ENCODE assay signal across 22 cellular contexts in genomic region chr22:47458348-47458747, GRCh38.
DNase-seq lines count a peak whose midpoint lies in the region; TF ChIP-seq lines count a peak whose summit lies in the region.
"Had no signal": no experiment of that assay in that cellular context is flagged by ENCODE, and none has a peak within 500 bp of the region (broad histone marks: within the 10 kb centered on the region; RNA-seq: fewer than 3 reads in every experiment).

No MANE protein-coding gene starts in this region.

- H3K9me3 ChIP-seq in colonic mucosa (no peaks in the 10 kb centered on the region), iPS-18c (ENCODE audit: control insufficient read depth, insufficient read depth, low read length) (peaks cover 49% of the 10 kb centered on the region)
- H3K9me3 ChIP-seq: BE2C had no signal

- H3K4me3 ChIP-seq in colonic mucosa (no peak overlapping the region), iPS-18c (ENCODE audit: insufficient read depth, low read depth, low read length) (peak overlapping the region; percentile 20; the same call in 1 of the 2 replicates)
- H3K4me3 ChIP-seq: BLaER1 had no signal

- DNase-seq in colonic mucosa (peak; percentile 10), mesenteric fat pad (ENCODE audit: low spot score) (peak; percentile 77), cerebellar cortex (ENCODE audit: low spot score) (no peak), KG1 (lab: John Stamatoyannopoulos, UW) (no peak), G401 (ENCODE audit: low spot score) (no peak)
- DNase-seq: 8988T; ACHN; BE2C; C1 segment of cervical spinal cord; CD4-positive, alpha-beta memory T cell; CD4-positive, CD25-positive, alpha-beta regulatory T cell; CD8-positive, alpha-beta memory T cell; COR-L47; DMS 273 treated with DMSO at 0.1 percent for 48 hours; DMS153; DMS53; DMS79; DND-41; EL; GF-D8 had no signal

- H3K4me1 ChIP-seq in colonic mucosa, result no peaks in the 10 kb centered on the region
- H3K4me1 ChIP-seq: BE2C, BLaER1 had no signal

- H3K27ac ChIP-seq in colonic mucosa, result no peak overlapping the region
- H3K27ac ChIP-seq: BLaER1 had no signal

- TF ChIP-seq CTCF in colonic mucosa (IDR thresholded peaks at IDR 0.05), result no peak

- H3K36me3 ChIP-seq in colonic mucosa, result no peaks in the 10 kb centered on the region
- H3K36me3 ChIP-seq: BE2C, BLaER1 had no signal

- intact Hi-C loops in colonic mucosa (cut with DNase I), result no loop called here

- in situ Hi-C loops in G401 (cut with HindIII; ENCODE audit: low sequenced_read_pairs), result no loop called here

- H3K9ac ChIP-seq in colonic mucosa (ENCODE audit: low read depth in 2 of 2, low read length in 2 of 2), result no peak overlapping the region
- H3K9ac ChIP-seq: BLaER1 had no signal

- no peaks in the 10 kb centered on the region for H3K27me3 ChIP-seq in colonic mucosa
- H3K27me3 ChIP-seq: BE2C, BLaER1 had no signal

Comparison
In these comparisons a context has a peak if more than half of its experiments do, and no peak if none do; other contexts are left out.
1. DNase-seq: peak in colonic mucosa (single experiment) and mesenteric fat pad (single experiment); none in cerebellar cortex (single experiment), KG1 (single experiment) and G401 (single experiment).